ENCODE assay signal across 9 cellular contexts in the genomic region with DNA sequence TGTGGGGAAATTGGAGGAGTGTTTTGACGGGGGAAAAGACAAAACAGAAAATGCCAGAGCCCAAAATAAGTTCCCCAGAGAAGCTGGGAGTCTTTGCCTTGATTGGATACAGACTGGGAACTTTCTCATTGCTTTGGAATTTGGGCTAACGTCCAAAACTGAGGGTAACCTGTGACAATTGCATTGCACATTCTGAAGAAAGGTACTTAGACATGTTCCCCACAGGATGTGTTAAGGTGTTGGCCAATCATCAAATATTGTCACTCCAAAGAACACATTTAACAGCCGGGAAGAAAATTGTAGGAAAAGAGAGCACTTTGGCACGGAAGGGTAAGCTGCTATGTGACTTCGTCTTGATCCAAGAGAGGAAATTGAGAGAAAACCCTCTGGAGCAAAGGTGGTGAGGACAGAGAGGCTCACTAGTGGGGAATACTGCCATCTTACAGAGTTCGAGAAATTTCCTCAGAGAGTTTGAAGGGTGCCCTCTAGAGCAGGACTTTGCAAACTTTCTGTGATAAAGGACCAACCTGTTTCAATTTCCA.
A peak's percentile ranks its signal among the peaks of the same experiment; 100 is the strongest.
DNase-seq lines count a peak whose midpoint lies in the region; ATAC-seq and TF ChIP-seq lines count a peak whose summit lies in the region.
"Had no signal": no experiment of that assay in that cellular context is flagged by ENCODE, and none has a peak within 500 bp of the region (broad histone marks: within the 10 kb centered on the region; RNA-seq: fewer than 3 reads in every experiment).

No MANE protein-coding gene starts in this region.

- TF ChIP-seq CTCF in epithelial cell of esophagus (IDR thresholded peaks at IDR 0.05; ENCODE audit: insufficient read depth, low read depth, low read length, missing control alignments), result no peak
- no peak for TF ChIP-seq CTCF in CD14-positive monocyte (IDR thresholded peaks at IDR 0.05)

- H3K9me3 Mint-ChIP-seq in CD14-positive monocyte, result peaks cover 0 to 1% (median 0%) of the 10 kb centered on the region in 7 donors

- intact Hi-C loops in CD14-positive monocyte (cut with micrococcal nuclease), result no loop called here

- no peak overlapping the region for H3K27ac Mint-ChIP-seq in CD14-positive monocyte

- DNase-seq in AG08395 (ENCODE audit: low spot score), result peak; percentile 66
- peak; percentile 14 for DNase-seq in NCI-H460 (ENCODE audit: extremely low read depth, low read depth)
- peak; percentile 93 for DNase-seq in epithelial cell of esophagus (ENCODE audit: low read depth)
- peak; percentile 12 for DNase-seq in midbrain (lab: John Stamatoyannopoulos, UW)
- no peak for DNase-seq in CD14-positive monocyte (ENCODE audit: low spot score)
- no peak for DNase-seq in stimulated activated CD8-positive, alpha-beta memory T cell treated with anti-CD3 and anti-CD28 coated beads, Interleukin-4, amount 100 ng/mL, for 48 hours
- no peak for DNase-seq in activated T-cell treated with anti-CD3 and anti-CD28 coated beads, Interleukin-2, amount 50 U/mL, for 1 hour

- peaks cover 17% of the 10 kb centered on the region for H3K4me1 Mint-ChIP-seq in CD14-positive monocyte

- H3K4me3 ChIP-seq in epithelial cell of esophagus (ENCODE audit: low read length), result no peak overlapping the region
- H3K4me3 ChIP-seq: SK-N-MC had no signal

- no peak for ATAC-seq in GM19397 (IDR thresholded peaks at IDR 0.05; ENCODE audit: unreplicated experiment)

- H3K4me3 Mint-ChIP-seq in CD14-positive monocyte, result no peak overlapping the region

- peaks cover 0 to 4% (median 0%) of the 10 kb centered on the region in 3 donors for H3K27me3 Mint-ChIP-seq in CD14-positive monocyte (ENCODE audit: low read depth in 3 of 3)

- no peaks in the 10 kb centered on the region for H3K36me3 Mint-ChIP-seq in CD14-positive monocyte

Comparison
In these comparisons a context has a peak if more than half of its experiments do, and no peak if none do; other contexts are left out.
1. DNase-seq: peak in AG08395 (single experiment), NCI-H460 (single experiment), epithelial cell of esophagus (single experiment) and midbrain (single experiment); none in CD14-positive monocyte (single experiment), stimulated activated CD8-positive, alpha-beta memory T cell treated with anti-CD3 and anti-CD28 coated beads, Interleukin-4, amount 100 ng/mL, for 48 hours (single experiment) and activated T-cell treated with anti-CD3 and anti-CD28 coated beads, Interleukin-2, amount 50 U/mL, for 1 hour (single experiment).